Comparison of ENCODE assay signal across 9 cellular contexts in the genomic region with DNA sequence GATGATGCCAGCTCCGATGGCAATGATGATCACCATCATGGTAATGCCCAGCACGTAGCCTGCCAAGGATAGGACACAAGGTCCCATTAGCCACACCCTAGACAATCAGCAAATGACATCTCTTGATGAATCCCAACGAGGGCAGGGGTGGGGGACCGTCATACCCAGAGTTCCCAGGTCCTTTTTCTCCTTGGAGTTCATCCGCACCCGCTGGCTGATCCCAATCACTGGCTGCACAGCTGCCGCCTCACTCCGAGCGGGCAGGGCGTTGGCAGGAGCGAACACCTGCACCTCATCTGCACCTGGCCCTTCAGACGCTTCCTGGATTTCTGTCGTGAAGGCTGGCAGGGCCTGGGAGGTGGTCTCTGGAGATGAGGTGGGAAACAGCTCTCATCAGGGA. TPM values are rescaled to one million over a fixed set of nuclear protein-coding genes. Genes with fewer than 3 reads are reported as not detected.
A peak's percentile ranks its signal among the peaks of the same experiment; 100 is the strongest.
DNase-seq lines count a peak whose midpoint lies in the region; ATAC-seq, FAIRE-seq and TF ChIP-seq lines count a peak whose summit lies in the region.
"Had no signal": no experiment of that assay in that cellular context is flagged by ENCODE, and none has a peak within 500 bp of the region (broad histone marks: within the 10 kb centered on the region; RNA-seq: fewer than 3 reads in every experiment).

No MANE protein-coding gene starts in this region.

- peaks cover 47% of the 10 kb centered on the region for H3K36me3 ChIP-seq in CD4-positive, CD25-positive, alpha-beta regulatory T cell (ENCODE audit: control insufficient read depth, insufficient read depth, low read length)
- no peaks in the 10 kb centered on the region for H3K36me3 ChIP-seq in Karpas-422 (ENCODE audit: insufficient read depth, low read length)

- DNase-seq in CD4-positive, CD25-positive, alpha-beta regulatory T cell: peak in 2 of 3 donors; percentile 43 to 50
- DNase-seq in Karpas-422: no peak
- DNase-seq in natural killer cell: no peak
- no peak for DNase-seq in H54 (ENCODE audit: insufficient read length, low spot score)
- DNase-seq in GM13977 (ENCODE audit: low spot score): no peak
- DNase-seq in NCI-H226: no peak

- no peaks in the 10 kb centered on the region for H4K20me1 ChIP-seq in Karpas-422 (ENCODE audit: insufficient read depth, low read depth, low read length)

- H3K9ac ChIP-seq in Karpas-422 (ENCODE audit: low read length): peak overlapping the region; percentile 65

- no peak overlapping the region; the same call in 1 of the 2 replicates for H2AFZ ChIP-seq in Karpas-422 (ENCODE audit: low read length)

- H3K4me2 ChIP-seq in Karpas-422 (ENCODE audit: low read depth, low read length, poor library complexity, severe bottlenecking): peak overlapping the region; percentile 84

- ATAC-seq in CD4-positive, CD25-positive, alpha-beta regulatory T cell (ENCODE audit: low read depth in 2 of 2): no peak
- ATAC-seq in natural killer cell (no peak), HG03280 (IDR thresholded peaks at IDR 0.05; ENCODE audit: unreplicated experiment) (no peak)

- peak overlapping the region; percentile 94 to 99 (median 96) for H3K4me3 Mint-ChIP-seq in CD4-positive, CD25-positive, alpha-beta regulatory T cell
- peak overlapping the region; percentile 99 for H3K4me3 Mint-ChIP-seq in natural killer cell

- H3K4me1 ChIP-seq in CD4-positive, CD25-positive, alpha-beta regulatory T cell (ENCODE audit: control insufficient read depth, insufficient read depth, low read length, poor library complexity, severe bottlenecking): peaks cover 72% of the 10 kb centered on the region
- peaks cover 84% of the 10 kb centered on the region for H3K4me1 ChIP-seq in Karpas-422 (ENCODE audit: low read length)

- FAIRE-seq in H54 (lab: Jason Lieb, UNC): no peak
- FAIRE-seq: frontal cortex had no signal

- peaks cover 70% of the 10 kb centered on the region for H3K36me3 Mint-ChIP-seq in CD4-positive, CD25-positive, alpha-beta regulatory T cell
- no peaks in the 10 kb centered on the region for H3K36me3 Mint-ChIP-seq in natural killer cell

- intact Hi-C loops in natural killer cell (cut with micrococcal nuclease): no loop called here

- no peaks in the 10 kb centered on the region for H3K79me2 ChIP-seq in Karpas-422 (ENCODE audit: low read length)

- peak overlapping the region; percentile 98 for H3K4me3 ChIP-seq in CD4-positive, CD25-positive, alpha-beta regulatory T cell (ENCODE audit: low read depth, low read length)
- peak overlapping the region; percentile 87 for H3K4me3 ChIP-seq in Karpas-422 (ENCODE audit: low read length)

- H3K9me3 ChIP-seq in CD4-positive, CD25-positive, alpha-beta regulatory T cell (ENCODE audit: control insufficient read depth in 2 of 2, low read length in 2 of 2): no peaks in the 10 kb centered on the region
- H3K9me3 ChIP-seq in Karpas-422 (ENCODE audit: low read length): no peaks in the 10 kb centered on the region

- no peaks in the 10 kb centered on the region for H3K9me2 ChIP-seq in Karpas-422 (replicated peaks; ENCODE audit: insufficient read depth, low read length)

- in situ Hi-C loops in GM13977 (cut with MboI; ENCODE audit: low pct_unique_long_range_greater_than_20kb, low sequenced_read_pairs, unreplicated experiment): no loop called here

- peaks cover 20 to 76% (median 54%) of the 10 kb centered on the region in 4 donors for H3K4me1 Mint-ChIP-seq in CD4-positive, CD25-positive, alpha-beta regulatory T cell
- peaks cover 57 to 59% of the 10 kb centered on the region in 2 donors for H3K4me1 Mint-ChIP-seq in natural killer cell

- peak overlapping the region; percentile 99 to 100 (median 99) for H3K27ac Mint-ChIP-seq in CD4-positive, CD25-positive, alpha-beta regulatory T cell
- peak overlapping the region; percentile 99 for H3K27ac Mint-ChIP-seq in natural killer cell

- H3K9me3 Mint-ChIP-seq in CD4-positive, CD25-positive, alpha-beta regulatory T cell: peaks cover 0 to 5% (median 1%) of the 10 kb centered on the region in 7 donors
- no peaks in the 10 kb centered on the region for H3K9me3 Mint-ChIP-seq in natural killer cell

- H3K27me3 ChIP-seq in CD4-positive, CD25-positive, alpha-beta regulatory T cell (ENCODE audit: control insufficient read depth, insufficient read depth, low read length): no peaks in the 10 kb centered on the region
- H3K27me3 ChIP-seq in Karpas-422 (ENCODE audit: low read length): no peaks in the 10 kb centered on the region

- TF ChIP-seq POLR2A in H54 (IDR thresholded peaks at IDR 0.05; ENCODE audit: low read depth, low read length): no peak

- peak overlapping the region; percentile 99 for H3K27ac ChIP-seq in CD4-positive, CD25-positive, alpha-beta regulatory T cell (ENCODE audit: insufficient read depth, low read length, poor library complexity, severe bottlenecking)
- peak overlapping the region; percentile 88 for H3K27ac ChIP-seq in Karpas-422 (ENCODE audit: low read length)
- H3K27ac ChIP-seq in angular gyrus (ENCODE audit: low read depth, low read length): peak overlapping the region; percentile 97

- TF ChIP-seq CTCF in natural killer cell (IDR thresholded peaks at IDR 0.05): no peak
- TF ChIP-seq CTCF in GM13977 (IDR thresholded peaks at IDR 0.05; ENCODE audit: extremely low read depth, insufficient read depth, missing control alignments): no peak

- H3K27me3 Mint-ChIP-seq in CD4-positive, CD25-positive, alpha-beta regulatory T cell: peaks cover 25% of the 10 kb centered on the region
- H3K27me3 Mint-ChIP-seq in natural killer cell (ENCODE audit: low read depth in 2 of 2): no peaks in the 10 kb centered on the region

RNA-seq across cellular contexts. Expression of a gene that starts 3.0 kb away (rescaled TPM):
- total RNA-seq in CD4-positive, CD25-positive, alpha-beta regulatory T cell: 534 TPM
- 100 to 1,000 TPM; 425 to 700 (median 557) TPM for polyA plus RNA-seq in CD4-positive, CD25-positive, alpha-beta regulatory T cell
- total RNA-seq in Karpas-422 (2014; rRNA removed; shearing (Covaris generic); ENCODE audit: low replicate concordance): 17.9 and 25.3 TPM in 2 replicates
- total RNA-seq in natural killer cell: 100 to 1,000 TPM; 132 to 180 (median 161) TPM

RNA-seq across cellular contexts. Expression of a gene that starts 56.8 kb away (rescaled TPM):
- total RNA-seq in CD4-positive, CD25-positive, alpha-beta regulatory T cell: 38.9 TPM
- polyA plus RNA-seq in CD4-positive, CD25-positive, alpha-beta regulatory T cell: 10 to 100 TPM in 3 of 4 donors, 1 to 10 TPM in 1; 8.2 to 13.8 (median 11.8) TPM
- 65.4 and 87.4 TPM in 2 replicates for total RNA-seq in Karpas-422 (2014; rRNA removed; shearing (Covaris generic); ENCODE audit: low replicate concordance)
- total RNA-seq in natural killer cell: 10 to 100 TPM; 31.5 to 39.2 (median 37.3) TPM

Comparison
In these comparisons a context has a peak if more than half of its experiments do, and no peak if none do; other contexts are left out.
1. DNase-seq: peak in CD4-positive, CD25-positive, alpha-beta regulatory T cell (2 of 3); none in Karpas-422 (single experiment), natural killer cell (single experiment), H54 (single experiment), GM13977 (single experiment) and NCI-H226 (single experiment).
2. Peak in every context shown above with its lines, with median percentiles within 50 percentile points of each other: H3K27ac ChIP-seq.